ENCODE assay signal across 13 cellular contexts in the genomic region with DNA sequence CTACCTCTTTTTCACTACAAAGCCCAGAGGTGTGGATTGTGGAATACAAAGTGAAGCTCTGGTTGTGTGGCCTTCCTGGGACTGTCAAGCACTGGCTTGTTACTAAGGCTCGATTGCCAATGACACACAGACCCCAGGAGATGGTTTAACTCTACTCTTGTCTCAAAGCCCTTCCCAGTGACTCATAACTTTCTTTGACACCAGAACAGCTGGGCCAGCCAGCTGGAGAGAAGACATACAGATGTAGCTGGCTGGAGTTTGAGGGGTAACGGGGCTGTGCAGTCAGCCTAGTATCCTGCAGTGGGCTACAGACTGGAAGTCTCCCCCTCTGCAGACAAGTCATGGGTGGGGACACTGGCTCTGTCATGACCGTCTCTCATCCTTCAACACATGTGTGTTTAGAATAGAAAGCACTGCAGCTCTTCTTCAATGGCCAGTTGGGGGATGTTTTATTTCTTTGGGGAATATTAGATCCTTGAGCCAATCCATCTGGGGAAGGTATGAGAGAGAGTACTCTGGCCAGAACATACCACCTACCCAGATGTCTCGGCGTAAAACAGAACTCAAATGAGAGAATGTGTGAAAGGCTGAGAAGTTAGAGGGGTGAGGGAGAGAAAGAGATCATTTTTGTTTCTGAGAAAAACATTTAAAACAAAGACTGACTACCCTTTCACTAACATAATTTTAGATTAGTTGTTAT. TPM values are rescaled to one million over a fixed set of nuclear protein-coding genes. Genes with fewer than 3 reads are reported as not detected.
DNase-seq lines count a peak whose midpoint lies in the region; ATAC-seq, FAIRE-seq and TF ChIP-seq lines count a peak whose summit lies in the region.
"Had no signal": no experiment of that assay in that cellular context is flagged by ENCODE, and none has a peak within 500 bp of the region (broad histone marks: within the 10 kb centered on the region; RNA-seq: fewer than 3 reads in every experiment).

No MANE protein-coding gene starts in this region.

- no peak for FAIRE-seq in H54 (lab: Jason Lieb, UNC)

- H3K9me3 ChIP-seq in BLaER1 = no peaks in the 10 kb centered on the region

- H3K27me3 ChIP-seq in BLaER1 = no peaks in the 10 kb centered on the region
- no peaks in the 10 kb centered on the region for H3K27me3 ChIP-seq in dorsolateral prefrontal cortex

- H3K9ac ChIP-seq in BLaER1 = no peak overlapping the region

- TF ChIP-seq CTCF in glutamatergic neuron (IDR thresholded peaks at IDR 0.05; ENCODE audit: partially characterized antibody, unreplicated experiment) (no peak), dorsolateral prefrontal cortex (IDR thresholded peaks at IDR 0.05 in 54 of 56, conservative IDR thresholded peaks at IDR 0.05 in 2 of 56; ENCODE audit: low read depth in 1 of 56, partially characterized antibody in 56 of 56) (no peak)

- H3K27ac Mint-ChIP-seq in glutamatergic neuron (ENCODE audit: unreplicated experiment) = peak overlapping the region; percentile 93
- H3K27ac Mint-ChIP-seq: activated naive CD8-positive, alpha-beta T cell; naive B cell had no signal

- DNase-seq in glutamatergic neuron = no peak
- no peak for DNase-seq in superior temporal gyrus (ENCODE audit: extremely low spot score)
- no peak for DNase-seq in H54 (ENCODE audit: insufficient read length, low spot score)
- no peak for DNase-seq in dorsolateral prefrontal cortex
- no peak for DNase-seq in stimulated activated CD4-positive, alpha-beta T cell treated with anti-CD3 and anti-CD28 coated beads, Interleukin-4, amount 100 ng/mL, for 24 hours
- DNase-seq: MM.1S; naive B cell; NCI-H774; stimulated activated CD8-positive, alpha-beta memory T cell treated with anti-CD3 and anti-CD28 coated beads, Interleukin-4, amount 100 ng/mL, for 48 hours had no signal

- peaks cover 8% of the 10 kb centered on the region for H3K27me3 Mint-ChIP-seq in glutamatergic neuron (ENCODE audit: unreplicated experiment)
- H3K27me3 Mint-ChIP-seq: activated naive CD8-positive, alpha-beta T cell; naive B cell had no signal

- H3K4me3 Mint-ChIP-seq in glutamatergic neuron (ENCODE audit: unreplicated experiment) = peak overlapping the region; percentile 74
- H3K4me3 Mint-ChIP-seq: activated naive CD8-positive, alpha-beta T cell; naive B cell had no signal

- peaks cover 32% of the 10 kb centered on the region for H3K4me1 ChIP-seq in BLaER1

- intact Hi-C loops in dorsolateral prefrontal cortex (cut with DNase I) = no loop called here

- ATAC-seq in GM19397 (IDR thresholded peaks at IDR 0.05; ENCODE audit: unreplicated experiment) (peak; percentile 59), HG03342 (IDR thresholded peaks at IDR 0.05; ENCODE audit: unreplicated experiment) (peak; percentile 78)

- H3K36me3 Mint-ChIP-seq in glutamatergic neuron (ENCODE audit: unreplicated experiment) = no peaks in the 10 kb centered on the region
- H3K36me3 Mint-ChIP-seq: naive B cell had no signal

- peaks cover 84% of the 10 kb centered on the region for H3K4me1 Mint-ChIP-seq in glutamatergic neuron (ENCODE audit: low read depth, unreplicated experiment)
- H3K4me1 Mint-ChIP-seq: naive B cell had no signal

- H3K9me3 Mint-ChIP-seq in glutamatergic neuron (ENCODE audit: unreplicated experiment) = peaks cover 31% of the 10 kb centered on the region

- H3K27ac ChIP-seq in BLaER1 (no peak overlapping the region), dorsolateral prefrontal cortex (peak overlapping the region in 12 of 59 donors; percentile 2 to 55 (median 20))

- peak overlapping the region; percentile 41 for H3K4me2 ChIP-seq in BLaER1

- no peaks in the 10 kb centered on the region for H3K36me3 ChIP-seq in BLaER1

- H3K4me3 ChIP-seq in BLaER1 (no peak overlapping the region), dorsolateral prefrontal cortex (no peak overlapping the region)

- H4K20me1 ChIP-seq in BLaER1 = no peaks in the 10 kb centered on the region

- no peak for TF ChIP-seq POLR2A in H54 (IDR thresholded peaks at IDR 0.05; ENCODE audit: low read depth, low read length)

RNA-seq across cellular contexts. Expression of a gene that starts 53.3 kb away (rescaled TPM):
- total RNA-seq in glutamatergic neuron (ENCODE audit: unreplicated experiment) = 424 TPM
- 100 to 1,000 TPM in 20 of 120 experiments, 10 to 100 TPM in 100; 32.1 to 205 (median 70.3) TPM for total RNA-seq in dorsolateral prefrontal cortex
